ENCODE assay signal across 20 cellular contexts in genomic region chr4:125231661-125232060, GRCh38.
DNase-seq lines count a peak whose midpoint lies in the region; ATAC-seq and TF ChIP-seq lines count a peak whose summit lies in the region.
"Had no signal": no experiment of that assay in that cellular context is flagged by ENCODE, and none has a peak within 500 bp of the region (broad histone marks: within the 10 kb centered on the region; RNA-seq: fewer than 3 reads in every experiment).

No MANE protein-coding gene starts in this region.

- no peak for TF ChIP-seq CTCF in osteoblast (IDR thresholded peaks at IDR 0.05; ENCODE audit: extremely low read depth, low read depth, low read length)
- TF ChIP-seq CTCF in left ventricle myocardium inferior (IDR thresholded peaks at IDR 0.05; ENCODE audit: borderline replicate concordance) = no peak

- H3K79me2 ChIP-seq in osteoblast (ENCODE audit: insufficient read depth, low read length) = no peaks in the 10 kb centered on the region

- DNase-seq in AG08396 (ENCODE audit: low spot score) = peak; percentile 5
- peak; percentile 7 for DNase-seq in ELR (ENCODE audit: low read depth)
- DNase-seq in M059J (ENCODE audit: low read depth) = peak; percentile 7
- DNase-seq in osteoblast (ENCODE audit: insufficient read length, low spot score, missing footprints) = peak; percentile 73
- DNase-seq in GM03348 (ENCODE audit: low spot score) = no peak
- no peak for DNase-seq in KBM-7
- DNase-seq in left ventricle myocardium inferior = no peak
- DNase-seq: 8988T; ACHN; C1 segment of cervical spinal cord; Calu3; CD4-positive, alpha-beta memory T cell; COR-L47; DMS53; DMS79 treated with DMSO at 0.1 percent for 48 hours; GDM1; H9 had no signal

- H3K9me3 ChIP-seq in osteoblast (ENCODE audit: low read depth, low read length) (no peaks in the 10 kb centered on the region), left ventricle myocardium inferior (replicated peaks) (no peaks in the 10 kb centered on the region)
- H3K9me3 ChIP-seq: A549 had no signal

- H3K4me3 ChIP-seq in osteoblast (ENCODE audit: insufficient read depth, low read length) (no peak overlapping the region), left ventricle myocardium inferior (no peak overlapping the region)
- H3K4me3 ChIP-seq: A549 had no signal

- no peaks in the 10 kb centered on the region for H3K4me1 ChIP-seq in osteoblast (ENCODE audit: insufficient read depth, low read length)
- H3K4me1 ChIP-seq in left ventricle myocardium inferior = no peaks in the 10 kb centered on the region
- H3K4me1 ChIP-seq: A549 had no signal

- in situ Hi-C loops in KBM-7 (cut with MboI; ENCODE audit: low pct_unique_long_range_greater_than_20kb, low sequenced_read_pairs) = no loop called here

- H3K27ac ChIP-seq in osteoblast (ENCODE audit: low read depth, low read length) (no peak overlapping the region), left ventricle myocardium inferior (replicated peaks) (no peak overlapping the region)
- H3K27ac ChIP-seq: A549 had no signal

- H4K20me1 ChIP-seq in osteoblast (ENCODE audit: insufficient read depth, low read length) = no peaks in the 10 kb centered on the region

- H3K36me3 ChIP-seq in osteoblast (ENCODE audit: insufficient read depth, low read length) = no peaks in the 10 kb centered on the region
- H3K36me3 ChIP-seq in left ventricle myocardium inferior = no peaks in the 10 kb centered on the region

- no peaks in the 10 kb centered on the region for H3K27me3 ChIP-seq in osteoblast (ENCODE audit: insufficient read depth, low read length)
- no peaks in the 10 kb centered on the region for H3K27me3 ChIP-seq in left ventricle myocardium inferior (ENCODE audit: low read depth)

- H3K4me2 ChIP-seq in osteoblast (ENCODE audit: insufficient read depth, low read length) = no peak overlapping the region
- H3K4me2 ChIP-seq: A549 had no signal

- ATAC-seq in HG02885 (IDR thresholded peaks at IDR 0.05; ENCODE audit: poor library complexity, unreplicated experiment) = no peak
- ATAC-seq: A549, HCT116 had no signal

- H2AFZ ChIP-seq in osteoblast (ENCODE audit: low read length) = no peak overlapping the region

- intact Hi-C loops in left ventricle myocardium inferior (cut with micrococcal nuclease) = no loop called here

Comparison
In these comparisons a context has a peak if more than half of its experiments do, and no peak if none do; other contexts are left out.
1. DNase-seq: peak in AG08396 (single experiment), ELR (single experiment), M059J (single experiment) and osteoblast (single experiment); none in GM03348 (single experiment), KBM-7 (single experiment) and left ventricle myocardium inferior (single experiment).